Comparison of ENCODE assay signal across 8 cellular contexts in the genomic region with DNA sequence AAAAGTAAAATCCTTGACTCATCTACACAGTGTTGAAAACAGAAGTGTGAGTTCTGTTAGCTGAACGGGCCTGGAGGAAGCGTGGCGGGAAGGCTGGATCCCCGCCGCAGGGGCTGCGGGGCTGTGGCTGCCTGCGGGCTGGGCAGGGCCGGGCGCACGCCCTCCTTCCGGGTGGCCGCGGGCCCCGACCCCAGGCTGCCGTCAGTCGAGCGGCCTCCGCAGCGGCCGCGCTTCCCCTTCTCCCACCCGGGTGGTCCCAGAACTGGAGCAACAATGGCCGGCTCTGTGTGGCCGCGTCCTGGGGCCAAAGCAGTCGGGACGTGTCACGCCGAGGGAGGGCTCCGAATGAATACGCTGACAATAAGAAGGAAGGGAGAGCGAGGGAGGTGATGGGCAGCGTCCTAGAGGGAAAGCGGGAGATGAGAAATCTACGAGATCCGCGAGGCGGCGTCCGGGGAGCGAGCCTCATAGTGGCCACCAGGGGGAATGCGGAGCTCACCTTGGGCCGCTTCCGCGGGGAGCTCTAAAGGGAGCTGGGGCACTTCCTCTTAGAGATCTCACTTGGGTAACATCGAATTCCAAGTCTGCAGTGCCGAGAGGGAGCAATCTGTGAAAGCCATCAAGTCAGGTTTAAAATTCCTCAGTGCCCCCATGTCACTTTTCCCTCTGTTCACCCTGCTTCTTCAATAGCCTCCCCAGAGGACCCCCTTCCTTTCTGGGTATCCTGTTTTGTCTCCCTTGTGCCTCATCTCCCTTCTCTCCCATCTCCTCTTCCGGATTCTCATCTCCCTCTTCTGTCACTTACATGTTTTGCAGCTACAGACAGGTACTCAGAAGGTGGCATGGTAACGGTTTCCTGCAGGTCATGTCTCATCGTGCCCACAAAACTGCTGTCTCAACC.
A peak's percentile ranks its signal among the peaks of the same experiment; 100 is the strongest.
DNase-seq lines count a peak whose midpoint lies in the region; ATAC-seq, FAIRE-seq and TF ChIP-seq lines count a peak whose summit lies in the region.

No MANE protein-coding gene starts in this region.

- no peak for TF ChIP-seq POLR2A in IMR-90 (IDR thresholded peaks at IDR 0.05; ENCODE audit: low read depth, low read length)

- intact Hi-C loops in IMR-90 (cut with micrococcal nuclease) (loop anchor here (5.0 to 10.0 kb wide), 5 partner anchors 83 to 615 kb away; a partner anchor contains a TSS), natural killer cell (cut with micrococcal nuclease) (loop anchor here (5.0 kb wide), 1 partner anchor 423 kb away; no protein-coding TSS in a partner anchor)

- in situ Hi-C loops in IMR-90 (cut with MboI; ENCODE audit: low sequenced_read_pairs), result loop anchor here (5.0 to 10.0 kb wide), 3 partner anchors 185 to 425 kb away; no protein-coding TSS in a partner anchor

- ATAC-seq in GM21576 (IDR thresholded peaks at IDR 0.05; ENCODE audit: unreplicated experiment) (peak; percentile 70), IMR-90 (ENCODE audit: low read depth) (peak; percentile 91), natural killer cell (peak; percentile 83 to 87 (median 85))

- H2BK5ac ChIP-seq in IMR-90 (ENCODE audit: low read depth, low read length, poor library complexity, severe bottlenecking), result no peak overlapping the region

- peak; percentile 49 for TF ChIP-seq RAD21 in IMR-90 (IDR thresholded peaks at IDR 0.05; ENCODE audit: low read length)

- peak overlapping the region; percentile 37; the same call in 1 of the 2 replicates for H2BK20ac ChIP-seq in IMR-90 (ENCODE audit: low read depth, low read length)

- 13% methylated on average over 7 of the region's 50 CpGs; no CpG with 5 or more reads in 1 of the 2 experiments for WGBS in IMR-90 (ENCODE audit: extremely low coverage in 2 of 2, insufficient read length in 1 of 2), 2 experiments

- no peaks in the 10 kb centered on the region for H3K36me3 Mint-ChIP-seq in natural killer cell

- H3K27ac ChIP-seq in IMR-90 (ENCODE audit: insufficient read depth, low read length), result no peak overlapping the region

- H3K4me3 Mint-ChIP-seq in natural killer cell, result peak overlapping the region; percentile 90

- peak overlapping the region; percentile 98 for H2AFZ ChIP-seq in IMR-90 (replicated peaks; ENCODE audit: low read length, poor library complexity)

- H3K14ac ChIP-seq in IMR-90 (replicated peaks; ENCODE audit: low read depth, low read length), result peak overlapping the region; percentile 71

- H3K27me3 ChIP-seq in IMR-90 (ENCODE audit: control insufficient read depth, insufficient read depth, low read length), result no peaks in the 10 kb centered on the region; the same call in 1 of the 2 replicates

- dilution Hi-C loops in IMR-90 (cut with HindIII; ENCODE audit: low sequenced_read_pairs, unreplicated experiment), result no loop called here

- H3K4me2 ChIP-seq in IMR-90 (ENCODE audit: low read depth, low read length), result peak overlapping the region; percentile 87

- H2BK120ac ChIP-seq in IMR-90 (ENCODE audit: low read depth, low read length), result no peak overlapping the region; the same call in 1 of the 2 replicates

- peak overlapping the region; percentile 17 for H2AK9ac ChIP-seq in IMR-90 (replicated peaks; ENCODE audit: low read depth, low read length, poor library complexity)

- no peak overlapping the region for H2AK5ac ChIP-seq in IMR-90 (ENCODE audit: low read depth, low read length)

- H3K9ac ChIP-seq in IMR-90 (ENCODE audit: low read depth, low read length), result peak overlapping the region; percentile 66

- H4K91ac ChIP-seq in IMR-90 (ENCODE audit: insufficient read depth, low read depth, low read length), result no peak overlapping the region; the same call in 1 of the 2 replicates

- H3K4me3 ChIP-seq in IMR-90 (ENCODE audit: insufficient read depth, low read depth, low read length) (peak overlapping the region; percentile 64), fibroblast of the aortic adventitia (ENCODE audit: low read depth, low read length) (peak overlapping the region; percentile 64)

- peak overlapping the region in 1 of 2 donors; percentile 13 for H3K27ac Mint-ChIP-seq in natural killer cell

- H3K23ac ChIP-seq in IMR-90 (ENCODE audit: low read depth, low read length), result 0 out of 2 replicates have a peak overlapping the region, but pooled peaks have one; percentile 44

- H3K27me3 Mint-ChIP-seq in natural killer cell (ENCODE audit: low read depth in 2 of 2), result peaks cover 6 to 7% of the 10 kb centered on the region in 2 donors

- H3K4me1 Mint-ChIP-seq in natural killer cell, result peaks cover 10 to 23% of the 10 kb centered on the region in 2 donors

- no peaks in the 10 kb centered on the region for H4K20me1 ChIP-seq in IMR-90 (ENCODE audit: insufficient read depth, low read length)

- peak overlapping the region; percentile 77 to 81 for H4K8ac ChIP-seq in IMR-90 (ENCODE audit: low read depth in 2 of 2, low read length in 2 of 2)

- FAIRE-seq in RCC 7860 (lab: Jason Lieb, UNC), result no peak

- POLR2A ChIA-PET in IMR-90 (lab: Charles Lee; ENCODE audit: unreplicated experiment), result no interaction called here

- H3K56ac ChIP-seq in IMR-90 (ENCODE audit: extremely low read depth, insufficient read depth, low read length), result no peak overlapping the region

- CTCF ChIA-PET in IMR-90 (lab: Yijun Ruan, JAX), result interaction anchor here (0.6 to 1.9 kb wide), 14 partner anchors 9 to 549 kb away, joined by 3 to 7 read pairs (median 4); no protein-coding TSS in a partner anchor

- H3K79me1 ChIP-seq in IMR-90 (ENCODE audit: low read depth in 1 of 2, low read length in 2 of 2), result no peaks in the 10 kb centered on the region

- no peak overlapping the region for H2BK15ac ChIP-seq in IMR-90 (ENCODE audit: low read depth, low read length)

- H3K9me1 ChIP-seq in IMR-90 (ENCODE audit: insufficient read depth, low read length), result peaks cover 3% of the 10 kb centered on the region; the same call in 1 of the 2 replicates

- TF ChIP-seq CTCF in IMR-90 (conservative IDR thresholded peaks at IDR 0.05; ENCODE audit: low read depth, low read length) (peak; percentile 79), fibroblast of the aortic adventitia (IDR thresholded peaks at IDR 0.05; ENCODE audit: insufficient read depth, low read length) (peak; percentile 94), natural killer cell (IDR thresholded peaks at IDR 0.05) (peak; percentile 71)

- DNase-seq in DMS153 treated with DMSO at 0.1 percent for 48 hours (lab: John Stamatoyannopoulos, UW; ENCODE audit: unreplicated experiment) (peak; percentile 93), IMR-90 (peak; percentile 61), RCC 7860 (ENCODE audit: low spot score) (peak; percentile 44), fibroblast of the aortic adventitia (ENCODE audit: low read depth) (peak; percentile 67), natural killer cell (peak; percentile 45)
- peak; percentile 28 for DNase-seq in activated T-helper 9 cell treated with anti-CD3 and anti-CD28 coated beads, Interleukin-2, amount 50 U/mL, for 16 hours (ENCODE audit: low read depth)
- peak; percentile 59 for DNase-seq in stimulated activated naive CD4-positive, alpha-beta T cell treated with Interleukin-2 at 50 U/mL for 16 hours (lab: John Stamatoyannopoulos, UW)

- H3K4me1 ChIP-seq in IMR-90 (ENCODE audit: control insufficient read depth, insufficient read depth, low read length), result peaks cover 2% of the 10 kb centered on the region; the same call in 1 of the 2 replicates

- BruUV-seq in IMR-90 (replicated peaks; lab: Mats Ljungman, UMichigan), result no TSS peak

- H3K36me3 ChIP-seq in IMR-90 (ENCODE audit: control insufficient read depth, insufficient read depth, low read length), result no peaks in the 10 kb centered on the region

- H3K9me3 Mint-ChIP-seq in natural killer cell, result no peaks in the 10 kb centered on the region

- H4K5ac ChIP-seq in IMR-90 (ENCODE audit: low read depth, low read length), result no peak overlapping the region

- peak overlapping the region; percentile 68 for H3K4ac ChIP-seq in IMR-90 (ENCODE audit: low read depth, low read length)

- no peaks in the 10 kb centered on the region for H3K9me3 ChIP-seq in IMR-90 (ENCODE audit: control insufficient read depth, insufficient read depth, low read length)

- no peak overlapping the region; the same call in 1 of the 2 replicates for H3K18ac ChIP-seq in IMR-90 (ENCODE audit: low read depth, low read length)

TF ChIP-seq in IMR-90, 13 proteins besides CTCF, POLR2A, EP300 and RAD21:
- TF ChIP-seq BHLHE40 (IDR thresholded peaks at IDR 0.05; ENCODE audit: low read depth, low read length) (no peak), MAFK (IDR thresholded peaks at IDR 0.05; ENCODE audit: low read depth, low read length) (no peak), FOS (IDR thresholded peaks at IDR 0.05; ENCODE audit: low read depth, low read length) (no peak), MAZ (IDR thresholded peaks at IDR 0.05; ENCODE audit: borderline replicate concordance, low read depth, low read length) (peak; percentile 42; the same call in 1 of the 2 replicates), SMC3 (IDR thresholded peaks at IDR 0.05; ENCODE audit: low read depth, low read length) (0 out of 2 replicates have a peak, but pooled peaks have one; percentile 3), CEBPB (IDR thresholded peaks at IDR 0.05; ENCODE audit: low read depth, low read length) (no peak)
- TF ChIP-seq, protein P1, sequence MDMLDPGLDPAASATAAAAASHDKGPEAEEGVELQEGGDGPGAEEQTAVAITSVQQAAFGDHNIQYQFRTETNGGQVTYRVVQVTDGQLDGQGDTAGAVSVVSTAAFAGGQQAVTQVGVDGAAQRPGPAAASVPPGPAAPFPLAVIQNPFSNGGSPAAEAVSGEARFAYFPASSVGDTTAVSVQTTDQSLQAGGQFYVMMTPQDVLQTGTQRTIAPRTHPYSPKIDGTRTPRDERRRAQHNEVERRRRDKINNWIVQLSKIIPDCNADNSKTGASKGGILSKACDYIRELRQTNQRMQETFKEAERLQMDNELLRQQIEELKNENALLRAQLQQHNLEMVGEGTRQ (IDR thresholded peaks at IDR 0.05; ENCODE audit: low read depth, low read length), result no peak
TF ChIP-seq in IMR-90: peak in this region for 2.

Comparison
In these comparisons a context has a peak if more than half of its experiments do, and no peak if none do; other contexts are left out.
1. DNase-seq: peak in every context shown above with its lines; median percentile 93 in DMS153 treated with DMSO at 0.1 percent for 48 hours; 67 in fibroblast of the aortic adventitia; 61 in IMR-90; 59 in stimulated activated naive CD4-positive, alpha-beta T cell treated with Interleukin-2 at 50 U/mL for 16 hours; 45 in natural killer cell; 44 in RCC 7860; 28 in activated T-helper 9 cell treated with anti-CD3 and anti-CD28 coated beads, Interleukin-2, amount 50 U/mL, for 16 hours.